8 cellular contexts compared by ENCODE assay signal in the genomic region with DNA sequence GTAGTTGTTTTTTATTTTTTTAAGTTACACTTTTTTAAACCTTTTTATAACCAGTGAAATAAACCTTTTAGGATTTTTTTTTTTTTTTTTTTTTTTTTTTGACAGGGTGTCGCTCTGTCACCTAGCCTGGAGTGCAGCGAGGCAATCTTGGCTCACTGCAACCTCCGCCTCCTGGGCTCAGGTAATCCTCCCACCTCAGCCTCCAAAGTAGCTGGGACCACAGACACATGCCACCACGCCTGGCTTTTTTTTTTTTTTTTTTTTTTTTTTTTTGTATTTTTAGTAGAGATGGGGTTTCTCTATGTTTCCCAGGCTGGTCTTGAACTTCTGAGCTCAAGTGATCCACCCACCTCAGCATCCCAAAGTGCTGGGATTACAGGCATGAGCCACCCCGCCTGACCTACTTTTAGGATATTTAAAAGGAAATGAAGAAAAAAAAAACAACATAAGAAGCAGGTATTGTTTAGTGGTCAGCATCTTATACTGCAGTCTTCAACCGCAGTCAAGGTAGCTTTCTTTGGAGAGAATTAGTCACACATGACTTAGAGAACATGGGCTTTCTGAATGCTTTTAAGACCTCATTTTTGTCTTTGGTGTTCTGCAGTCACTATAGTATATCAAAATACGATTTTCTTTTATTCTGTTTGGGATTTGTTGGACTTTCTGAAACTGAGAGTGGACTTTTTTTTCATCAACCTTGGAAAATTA. TPM values are rescaled to one million over a fixed set of nuclear protein-coding genes. Genes with fewer than 3 reads are reported as not detected.
DNase-seq lines count a peak whose midpoint lies in the region; ATAC-seq and TF ChIP-seq lines count a peak whose summit lies in the region.

No MANE protein-coding gene starts in this region.

- H3K4me1 Mint-ChIP-seq in Calu3 (ENCODE audit: low read depth, unreplicated experiment) (peaks cover 28% of the 10 kb centered on the region), nephron progenitor cell (peaks cover 54% of the 10 kb centered on the region)

- peak overlapping the region; percentile 96 for H3K4me3 Mint-ChIP-seq in Calu3 (ENCODE audit: low read depth, unreplicated experiment)
- peak overlapping the region; percentile 98 for H3K4me3 Mint-ChIP-seq in nephron progenitor cell

- H3K27me3 Mint-ChIP-seq in Calu3 (ENCODE audit: unreplicated experiment) = no peaks in the 10 kb centered on the region
- H3K27me3 Mint-ChIP-seq in nephron progenitor cell (ENCODE audit: low read depth, poor library complexity) = peaks cover 3% of the 10 kb centered on the region

- intact Hi-C loops in Calu3 (cut with micrococcal nuclease; ENCODE audit: unreplicated experiment) = no loop called here
- intact Hi-C loops in mammary epithelial cell (cut with micrococcal nuclease) = loop anchor here (10.0 kb wide), 1 partner anchor 262 kb away; a partner anchor contains a TSS

- in situ Hi-C loops in mammary epithelial cell (cut with MboI; ENCODE audit: low sequenced_read_pairs in 2 of 2) = no loop called here

- H3K9ac ChIP-seq in MM.1S (ENCODE audit: low read length) (no peak overlapping the region), mammary epithelial cell (ENCODE audit: insufficient read depth, low read length) (no peak overlapping the region)

- WGBS in mammary epithelial cell (ENCODE audit: low coverage, missing lambda C conversion rate) = 91% methylated on average over 7 of the region's 7 CpGs

- H3F3A ChIP-seq in MM.1S (ENCODE audit: insufficient read depth, low read length) = peaks cover 13% of the 10 kb centered on the region

- DNase-seq in Calu3 = no peak
- DNase-seq in MM.1S = no peak
- no peak for DNase-seq in mammary epithelial cell
- no peak for DNase-seq in nephron progenitor cell
- no peak for DNase-seq in foreskin melanocyte
- no peak for DNase-seq in islet precursor cell

- ATAC-seq in HG02763 (IDR thresholded peaks at IDR 0.05; ENCODE audit: unreplicated experiment) (no peak), GM18873 (IDR thresholded peaks at IDR 0.05; ENCODE audit: low FRiP score, unreplicated experiment) (no peak)

- H3K9me3 Mint-ChIP-seq in Calu3 (ENCODE audit: low read depth, unreplicated experiment) (no peaks in the 10 kb centered on the region), nephron progenitor cell (no peaks in the 10 kb centered on the region)

- H3K4me1 ChIP-seq in MM.1S (ENCODE audit: low read length) = peaks cover 16% of the 10 kb centered on the region
- peaks cover 30% of the 10 kb centered on the region for H3K4me1 ChIP-seq in mammary epithelial cell (ENCODE audit: insufficient read depth, low read length)

- H4K20me1 ChIP-seq in MM.1S (ENCODE audit: insufficient read depth, low read length) (no peaks in the 10 kb centered on the region), mammary epithelial cell (ENCODE audit: insufficient read depth, low read length) (no peaks in the 10 kb centered on the region)

- H3K27me3 ChIP-seq in MM.1S (replicated peaks; ENCODE audit: insufficient read depth, low read length) = no peaks in the 10 kb centered on the region
- no peaks in the 10 kb centered on the region for H3K27me3 ChIP-seq in mammary epithelial cell (ENCODE audit: insufficient read depth, low read length)

- H3K9me3 ChIP-seq in MM.1S (replicated peaks; ENCODE audit: insufficient read depth, low read length) = no peaks in the 10 kb centered on the region
- H3K9me3 ChIP-seq in mammary epithelial cell (replicated peaks; ENCODE audit: insufficient read depth, low read length) = no peaks in the 10 kb centered on the region

- dilution Hi-C loops in mammary epithelial cell (cut with HindIII; ENCODE audit: low sequenced_read_pairs) = no loop called here

- H3K9me2 ChIP-seq in MM.1S (replicated peaks; ENCODE audit: insufficient read depth, low read length) = no peaks in the 10 kb centered on the region

- H3K36me3 ChIP-seq in MM.1S (replicated peaks; ENCODE audit: insufficient read depth, low read length) (no peaks in the 10 kb centered on the region), mammary epithelial cell (ENCODE audit: insufficient read depth, low read length) (no peaks in the 10 kb centered on the region)

- H3K4me2 ChIP-seq in MM.1S (ENCODE audit: low read depth, low read length) = peak overlapping the region; percentile 78; the same call in 1 of the 2 replicates
- peak overlapping the region; percentile 81 for H3K4me2 ChIP-seq in mammary epithelial cell (ENCODE audit: insufficient read depth, low read depth, low read length)

- H3K36me3 Mint-ChIP-seq in Calu3 (ENCODE audit: insufficient read depth, unreplicated experiment) (peaks cover 36% of the 10 kb centered on the region), nephron progenitor cell (ENCODE audit: low read depth) (peaks cover 25% of the 10 kb centered on the region)

- H3K27ac Mint-ChIP-seq in Calu3 (ENCODE audit: unreplicated experiment) = no peak overlapping the region
- H3K27ac Mint-ChIP-seq in nephron progenitor cell = no peak overlapping the region

- no peak overlapping the region for H2AFZ ChIP-seq in MM.1S (ENCODE audit: low read length)
- H2AFZ ChIP-seq in mammary epithelial cell (ENCODE audit: low read depth, low read length) = no peak overlapping the region

- no peak overlapping the region; the same call in 1 of the 2 replicates for H3K4me3 ChIP-seq in MM.1S (ENCODE audit: low read length)
- peak overlapping the region in 2 of 3 experiments; percentile 91 to 94 for H3K4me3 ChIP-seq in mammary epithelial cell (replicated peaks in 1 of 3; ENCODE audit: insufficient read depth in 1 of 3, low read depth in 2 of 3, low read length in 3 of 3)

- H3K79me2 ChIP-seq in MM.1S (ENCODE audit: low read length) (peaks cover 29% of the 10 kb centered on the region), mammary epithelial cell (ENCODE audit: insufficient read depth, low read length) (peaks cover 45% of the 10 kb centered on the region)

- TF ChIP-seq CTCF in Calu3 (IDR thresholded peaks at IDR 0.05; ENCODE audit: unreplicated experiment) (no peak), MM.1S (IDR thresholded peaks at IDR 0.05; ENCODE audit: low read length) (no peak), mammary epithelial cell (conservative IDR thresholded peaks at IDR 0.05 in 1 of 2, IDR thresholded peaks at IDR 0.05 in 1 of 2; ENCODE audit: extremely low read depth in 1 of 2, insufficient read depth in 1 of 2, low read depth in 1 of 2, low read length in 2 of 2) (no peak), nephron progenitor cell (IDR thresholded peaks at IDR 0.05) (no peak)

- BruUV-seq in Calu3 (replicated peaks; lab: Mats Ljungman, UMichigan) (no TSS peak), mammary epithelial cell (replicated peaks; lab: Mats Ljungman, UMichigan) (no TSS peak)

- no peak overlapping the region for H3K27ac ChIP-seq in MM.1S (ENCODE audit: low read length)
- no peak overlapping the region for H3K27ac ChIP-seq in mammary epithelial cell (ENCODE audit: insufficient read depth, low read depth, low read length)

- CTCF ChIA-PET in Calu3 (lab: Charles Lee) = interaction anchor here (0.6 kb wide), 1 partner anchor 11 kb away, joined by 6 read pairs; no protein-coding TSS in a partner anchor
- CTCF ChIA-PET in mammary epithelial cell (lab: Charles Lee; ENCODE audit: low non-redundant PET) = no interaction called here

RNA-seq across cellular contexts. Expression of a gene that starts 1.6 kb away (rescaled TPM):
- total RNA-seq in Calu3 (2022) (25.1 and 25.2 TPM in 2 replicates), mammary epithelial cell (10 to 100 TPM; 18.8 to 33.3 TPM)
- 32.9 TPM for polyA plus RNA-seq in mammary epithelial cell
- polyA minus RNA-seq in mammary epithelial cell = 21.0 TPM

RNA-seq across cellular contexts. Expression of a gene that starts 4.4 kb away (rescaled TPM):
- 72.8 and 75.2 TPM in 2 replicates for total RNA-seq in Calu3 (2022)
- total RNA-seq in mammary epithelial cell = 10 to 100 TPM; 26.3 to 43.2 TPM
- polyA plus RNA-seq in mammary epithelial cell = 42.4 TPM
- polyA minus RNA-seq in mammary epithelial cell = 32.9 TPM

RNA-seq across cellular contexts. Expression of a gene that starts 12.9 kb away (rescaled TPM):
- total RNA-seq in Calu3 (2022) (1.3 and 1.4 TPM in 2 replicates), mammary epithelial cell (1 to 10 TPM; 2.5 to 5.4 TPM)
- 3.3 TPM for polyA plus RNA-seq in mammary epithelial cell
- polyA minus RNA-seq in mammary epithelial cell = not detected

RNA-seq across cellular contexts. Expression of a gene that starts 50.3 kb away (rescaled TPM):
- total RNA-seq in Calu3 (2022) = 161 and 181 TPM in 2 replicates
- total RNA-seq in mammary epithelial cell = not detected
- polyA plus RNA-seq in mammary epithelial cell = 0.07 TPM
- not detected for polyA minus RNA-seq in mammary epithelial cell
